Comparison of ENCODE assay signal across 2 cellular contexts in the genomic region with DNA sequence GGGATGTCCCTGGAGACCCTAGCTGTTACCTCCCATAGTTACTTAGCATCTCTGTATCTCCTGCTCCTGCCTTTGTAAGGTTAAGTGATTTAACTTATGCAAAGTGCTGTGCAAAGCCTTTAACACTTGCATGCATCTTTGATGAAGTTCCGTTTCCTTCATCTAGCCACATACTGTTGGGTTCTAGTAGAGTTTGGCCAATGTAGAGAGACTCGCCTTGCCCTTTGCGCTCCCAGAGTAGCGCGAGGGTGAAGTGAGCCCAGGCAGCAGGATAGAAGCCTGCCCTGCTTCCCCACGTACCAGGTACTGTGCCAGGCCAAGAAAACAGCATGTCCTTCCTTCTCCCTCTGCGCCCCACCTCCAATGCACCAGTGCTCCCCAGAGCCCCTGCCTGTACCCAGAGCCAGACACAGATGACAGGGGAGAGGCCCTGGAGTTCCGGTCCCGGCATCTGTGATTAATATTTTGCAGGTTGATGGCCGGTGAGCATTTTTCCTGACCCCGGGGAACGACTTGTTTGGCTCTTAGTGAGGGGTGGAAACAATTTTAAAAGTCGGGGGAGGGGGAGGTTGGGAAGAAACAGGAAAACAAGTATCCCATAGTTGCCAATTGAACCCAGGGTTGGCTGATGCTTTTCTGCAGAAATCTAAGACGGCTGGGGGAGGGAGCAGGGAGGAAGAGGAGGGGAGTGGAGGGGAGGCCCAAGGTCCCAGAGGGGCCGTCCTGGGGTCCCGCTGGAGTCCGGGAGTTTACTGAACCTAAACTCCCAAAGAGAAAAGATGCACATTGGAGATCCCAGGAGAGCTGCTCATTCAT.
TF ChIP-seq lines count a peak whose summit lies in the region.

No MANE protein-coding gene starts in this region.

TF ChIP-seq in SK-N-SH, 30 proteins besides CTCF, POLR2A, EP300 and RAD21:
- TF ChIP-seq FOSL2 (IDR thresholded peaks at IDR 0.05; ENCODE audit: borderline replicate concordance, low read depth) (no peak), TEAD4 (IDR thresholded peaks at IDR 0.05; ENCODE audit: borderline replicate concordance, insufficient read depth) (no peak), RXRA (IDR thresholded peaks at IDR 0.05; ENCODE audit: borderline replicate concordance, low read depth) (no peak), RFX5 (IDR thresholded peaks at IDR 0.05; ENCODE audit: low read length) (no peak), TCF12 (IDR thresholded peaks at IDR 0.05) (no peak), JUND (IDR thresholded peaks at IDR 0.05) (no peak), FOXM1 (IDR thresholded peaks at IDR 0.05; ENCODE audit: low read depth) (no peak), SMC3 (IDR thresholded peaks at IDR 0.05; ENCODE audit: low read depth, low read length) (no peak), RCOR1 (IDR thresholded peaks at IDR 0.05; ENCODE audit: low read length) (no peak), EZH2phosphoT487 (IDR thresholded peaks at IDR 0.05; ENCODE audit: borderline replicate concordance, low read depth) (no peak), FOXJ3 (CRISPR knock-in tag; IDR thresholded peaks at IDR 0.05) (no peak), MXI1 (IDR thresholded peaks at IDR 0.05; ENCODE audit: low read depth, low read length) (no peak), YY1 (IDR thresholded peaks at IDR 0.05; ENCODE audit: low read depth) (no peak)
- TF ChIP-seq, protein P1, sequence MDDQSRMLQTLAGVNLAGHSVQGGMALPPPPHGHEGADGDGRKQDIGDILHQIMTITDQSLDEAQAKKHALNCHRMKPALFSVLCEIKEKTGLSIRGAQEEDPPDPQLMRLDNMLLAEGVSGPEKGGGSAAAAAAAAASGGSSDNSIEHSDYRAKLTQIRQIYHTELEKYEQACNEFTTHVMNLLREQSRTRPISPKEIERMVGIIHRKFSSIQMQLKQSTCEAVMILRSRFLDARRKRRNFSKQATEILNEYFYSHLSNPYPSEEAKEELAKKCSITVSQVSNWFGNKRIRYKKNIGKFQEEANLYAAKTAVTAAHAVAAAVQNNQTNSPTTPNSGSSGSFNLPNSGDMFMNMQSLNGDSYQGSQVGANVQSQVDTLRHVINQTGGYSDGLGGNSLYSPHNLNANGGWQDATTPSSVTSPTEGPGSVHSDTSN (IDR thresholded peaks at IDR 0.05): no peak
- TF ChIP-seq, protein P2, sequence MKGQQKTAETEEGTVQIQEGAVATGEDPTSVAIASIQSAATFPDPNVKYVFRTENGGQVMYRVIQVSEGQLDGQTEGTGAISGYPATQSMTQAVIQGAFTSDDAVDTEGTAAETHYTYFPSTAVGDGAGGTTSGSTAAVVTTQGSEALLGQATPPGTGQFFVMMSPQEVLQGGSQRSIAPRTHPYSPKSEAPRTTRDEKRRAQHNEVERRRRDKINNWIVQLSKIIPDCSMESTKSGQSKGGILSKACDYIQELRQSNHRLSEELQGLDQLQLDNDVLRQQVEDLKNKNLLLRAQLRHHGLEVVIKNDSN (IDR thresholded peaks at IDR 0.05; ENCODE audit: borderline replicate concordance, low read depth): no peak
- TF ChIP-seq, protein P3, sequence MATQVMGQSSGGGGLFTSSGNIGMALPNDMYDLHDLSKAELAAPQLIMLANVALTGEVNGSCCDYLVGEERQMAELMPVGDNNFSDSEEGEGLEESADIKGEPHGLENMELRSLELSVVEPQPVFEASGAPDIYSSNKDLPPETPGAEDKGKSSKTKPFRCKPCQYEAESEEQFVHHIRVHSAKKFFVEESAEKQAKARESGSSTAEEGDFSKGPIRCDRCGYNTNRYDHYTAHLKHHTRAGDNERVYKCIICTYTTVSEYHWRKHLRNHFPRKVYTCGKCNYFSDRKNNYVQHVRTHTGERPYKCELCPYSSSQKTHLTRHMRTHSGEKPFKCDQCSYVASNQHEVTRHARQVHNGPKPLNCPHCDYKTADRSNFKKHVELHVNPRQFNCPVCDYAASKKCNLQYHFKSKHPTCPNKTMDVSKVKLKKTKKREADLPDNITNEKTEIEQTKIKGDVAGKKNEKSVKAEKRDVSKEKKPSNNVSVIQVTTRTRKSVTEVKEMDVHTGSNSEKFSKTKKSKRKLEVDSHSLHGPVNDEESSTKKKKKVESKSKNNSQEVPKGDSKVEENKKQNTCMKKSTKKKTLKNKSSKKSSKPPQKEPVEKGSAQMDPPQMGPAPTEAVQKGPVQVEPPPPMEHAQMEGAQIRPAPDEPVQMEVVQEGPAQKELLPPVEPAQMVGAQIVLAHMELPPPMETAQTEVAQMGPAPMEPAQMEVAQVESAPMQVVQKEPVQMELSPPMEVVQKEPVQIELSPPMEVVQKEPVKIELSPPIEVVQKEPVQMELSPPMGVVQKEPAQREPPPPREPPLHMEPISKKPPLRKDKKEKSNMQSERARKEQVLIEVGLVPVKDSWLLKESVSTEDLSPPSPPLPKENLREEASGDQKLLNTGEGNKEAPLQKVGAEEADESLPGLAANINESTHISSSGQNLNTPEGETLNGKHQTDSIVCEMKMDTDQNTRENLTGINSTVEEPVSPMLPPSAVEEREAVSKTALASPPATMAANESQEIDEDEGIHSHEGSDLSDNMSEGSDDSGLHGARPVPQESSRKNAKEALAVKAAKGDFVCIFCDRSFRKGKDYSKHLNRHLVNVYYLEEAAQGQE (IDR thresholded peaks at IDR 0.05; ENCODE audit: low read depth, low read length): no peak
- TF ChIP-seq, protein P4, sequence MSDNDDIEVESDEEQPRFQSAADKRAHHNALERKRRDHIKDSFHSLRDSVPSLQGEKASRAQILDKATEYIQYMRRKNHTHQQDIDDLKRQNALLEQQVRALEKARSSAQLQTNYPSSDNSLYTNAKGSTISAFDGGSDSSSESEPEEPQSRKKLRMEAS (IDR thresholded peaks at IDR 0.05; ENCODE audit: low read depth): no peak
- TF ChIP-seq, protein P5, sequence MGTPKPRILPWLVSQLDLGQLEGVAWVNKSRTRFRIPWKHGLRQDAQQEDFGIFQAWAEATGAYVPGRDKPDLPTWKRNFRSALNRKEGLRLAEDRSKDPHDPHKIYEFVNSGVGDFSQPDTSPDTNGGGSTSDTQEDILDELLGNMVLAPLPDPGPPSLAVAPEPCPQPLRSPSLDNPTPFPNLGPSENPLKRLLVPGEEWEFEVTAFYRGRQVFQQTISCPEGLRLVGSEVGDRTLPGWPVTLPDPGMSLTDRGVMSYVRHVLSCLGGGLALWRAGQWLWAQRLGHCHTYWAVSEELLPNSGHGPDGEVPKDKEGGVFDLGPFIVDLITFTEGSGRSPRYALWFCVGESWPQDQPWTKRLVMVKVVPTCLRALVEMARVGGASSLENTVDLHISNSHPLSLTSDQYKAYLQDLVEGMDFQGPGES (IDR thresholded peaks at IDR 0.05; ENCODE audit: low read depth, low read length): no peak
- TF ChIP-seq, protein P6, sequence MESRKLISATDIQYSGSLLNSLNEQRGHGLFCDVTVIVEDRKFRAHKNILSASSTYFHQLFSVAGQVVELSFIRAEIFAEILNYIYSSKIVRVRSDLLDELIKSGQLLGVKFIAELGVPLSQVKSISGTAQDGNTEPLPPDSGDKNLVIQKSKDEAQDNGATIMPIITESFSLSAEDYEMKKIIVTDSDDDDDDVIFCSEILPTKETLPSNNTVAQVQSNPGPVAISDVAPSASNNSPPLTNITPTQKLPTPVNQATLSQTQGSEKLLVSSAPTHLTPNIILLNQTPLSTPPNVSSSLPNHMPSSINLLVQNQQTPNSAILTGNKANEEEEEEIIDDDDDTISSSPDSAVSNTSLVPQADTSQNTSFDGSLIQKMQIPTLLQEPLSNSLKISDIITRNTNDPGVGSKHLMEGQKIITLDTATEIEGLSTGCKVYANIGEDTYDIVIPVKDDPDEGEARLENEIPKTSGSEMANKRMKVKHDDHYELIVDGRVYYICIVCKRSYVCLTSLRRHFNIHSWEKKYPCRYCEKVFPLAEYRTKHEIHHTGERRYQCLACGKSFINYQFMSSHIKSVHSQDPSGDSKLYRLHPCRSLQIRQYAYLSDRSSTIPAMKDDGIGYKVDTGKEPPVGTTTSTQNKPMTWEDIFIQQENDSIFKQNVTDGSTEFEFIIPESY (IDR thresholded peaks at IDR 0.05; ENCODE audit: borderline replicate concordance, low read depth): no peak

TF ChIP-seq in SK-N-SH treated with all-trans-retinoic acid at 6 μM for 48 hours, 23 proteins besides CTCF, POLR2A, EP300 and RAD21:
- TF ChIP-seq ZFP30 (CRISPR knock-in tag; IDR thresholded peaks at IDR 0.05): no peak
TF ChIP-seq in SK-N-SH treated with all-trans-retinoic acid at 6 μM for 48 hours: peak in this region for 0.
